9 cellular contexts compared by ENCODE assay signal in genomic region chr1:201828451-201828819, GRCh38. TPM values are rescaled to one million over a fixed set of nuclear protein-coding genes. Genes with fewer than 3 reads are reported as not detected.
A peak's percentile ranks its signal among the peaks of the same experiment; 100 is the strongest.
DNase-seq lines count a peak whose midpoint lies in the region; ATAC-seq and TF ChIP-seq lines count a peak whose summit lies in the region.
"Had no signal": no experiment of that assay in that cellular context is flagged by ENCODE, and none has a peak within 500 bp of the region (broad histone marks: within the 10 kb centered on the region; RNA-seq: fewer than 3 reads in every experiment).

No MANE protein-coding gene starts in this region.

- in situ Hi-C loops in IMR-90 (cut with MboI; ENCODE audit: low sequenced_read_pairs) (no loop called here), astrocyte of the cerebellum (cut with HindIII; ENCODE audit: low sequenced_read_pairs) (no loop called here)

- dilution Hi-C loops in IMR-90 (cut with HindIII; ENCODE audit: low sequenced_read_pairs, unreplicated experiment), result no loop called here

- H4K91ac ChIP-seq in IMR-90 (ENCODE audit: insufficient read depth, low read depth, low read length), result no peak overlapping the region

- H3K27me3 ChIP-seq in IMR-90 (ENCODE audit: control insufficient read depth, insufficient read depth, low read length), result no peaks in the 10 kb centered on the region
- H3K27me3 ChIP-seq: right atrium auricular region had no signal

- no peak overlapping the region for H2AFZ ChIP-seq in IMR-90 (replicated peaks; ENCODE audit: low read length, poor library complexity)

- H3K18ac ChIP-seq in IMR-90 (ENCODE audit: low read depth, low read length), result no peak overlapping the region

- H3K4me3 Mint-ChIP-seq in nephron progenitor cell, result peak overlapping the region; percentile 97

- no peak overlapping the region for H2BK120ac ChIP-seq in IMR-90 (ENCODE audit: low read depth, low read length)

- no peak overlapping the region for H4K5ac ChIP-seq in IMR-90 (ENCODE audit: low read depth, low read length)

- TF ChIP-seq RAD21 in IMR-90 (IDR thresholded peaks at IDR 0.05; ENCODE audit: low read length), result no peak

- TF ChIP-seq POLR2A in IMR-90 (IDR thresholded peaks at IDR 0.05; ENCODE audit: low read depth, low read length) (no peak), lower leg skin (IDR thresholded peaks at IDR 0.05) (no peak)

- H4K8ac ChIP-seq in IMR-90 (ENCODE audit: low read depth in 2 of 2, low read length in 2 of 2), result peak overlapping the region in 1 of 2 experiments; percentile 36; a peak in 1 of 4 replicates

- no peak overlapping the region for H3K4me3 ChIP-seq in IMR-90 (ENCODE audit: insufficient read depth, low read depth, low read length)
- H3K4me3 ChIP-seq in astrocyte of the cerebellum (ENCODE audit: low read depth, low read length), result peak overlapping the region; percentile 99
- H3K4me3 ChIP-seq in lower leg skin (ENCODE audit: low read depth, poor library complexity, severe bottlenecking), result no peak overlapping the region

- H3K9ac ChIP-seq in IMR-90 (ENCODE audit: low read depth, low read length), result peak overlapping the region; percentile 12; the same call in 1 of the 2 replicates

- TF ChIP-seq CTCF in IMR-90 (conservative IDR thresholded peaks at IDR 0.05; ENCODE audit: low read depth, low read length) (no peak), astrocyte of the cerebellum (IDR thresholded peaks at IDR 0.05; ENCODE audit: low read depth, low read length, missing control alignments) (no peak), nephron progenitor cell (IDR thresholded peaks at IDR 0.05) (no peak), lower leg skin (IDR thresholded peaks at IDR 0.05) (no peak)

- 0 out of 2 replicates have a peak, but pooled peaks cover 3% of the 10 kb centered on the region for H3K9me1 ChIP-seq in IMR-90 (ENCODE audit: insufficient read depth, low read length)

- peaks cover 7% of the 10 kb centered on the region for H3K27me3 Mint-ChIP-seq in nephron progenitor cell (ENCODE audit: low read depth, poor library complexity)

- peaks cover 3% of the 10 kb centered on the region for H3K4me1 ChIP-seq in IMR-90 (ENCODE audit: control insufficient read depth, insufficient read depth, low read length)

- H3K27ac Mint-ChIP-seq in nephron progenitor cell, result no peak overlapping the region

- no peak overlapping the region for H2BK5ac ChIP-seq in IMR-90 (ENCODE audit: low read depth, low read length, poor library complexity, severe bottlenecking)

- H3K36me3 Mint-ChIP-seq in nephron progenitor cell (ENCODE audit: low read depth), result peaks cover 4% of the 10 kb centered on the region

- no peak overlapping the region for H2BK20ac ChIP-seq in IMR-90 (ENCODE audit: low read depth, low read length)

- H3K36me3 ChIP-seq in IMR-90 (ENCODE audit: control insufficient read depth, insufficient read depth, low read length), result peaks cover 2% of the 10 kb centered on the region; the same call in 1 of the 2 replicates
- H3K36me3 ChIP-seq: right atrium auricular region had no signal

- CTCF ChIA-PET in IMR-90 (lab: Yijun Ruan, JAX), result interaction anchor here (0.5 to 0.6 kb wide), 2 partner anchors 9 to 31 kb away, joined by 3 to 4 read pairs; no protein-coding TSS in a partner anchor

- peak; percentile 12 for DNase-seq in COLO829 (ENCODE audit: low spot score)
- peak; percentile 35 for DNase-seq in IMR-90
- DNase-seq in astrocyte of the cerebellum (ENCODE audit: low read depth), result no peak
- no peak for DNase-seq in nephron progenitor cell
- no peak for DNase-seq in COLO668 (lab: John Stamatoyannopoulos, UW; ENCODE audit: unreplicated experiment)
- DNase-seq in lower leg skin (ENCODE audit: low spot score in 2 of 2), result no peak

- H3K14ac ChIP-seq in IMR-90 (replicated peaks; ENCODE audit: low read depth, low read length), result 0 out of 2 replicates have a peak overlapping the region, but pooled peaks have one; percentile 14

- H3K4me1 Mint-ChIP-seq in nephron progenitor cell, result peaks cover 74% of the 10 kb centered on the region

- peaks cover 29% of the 10 kb centered on the region; the same call in 1 of the 2 replicates for H4K20me1 ChIP-seq in IMR-90 (ENCODE audit: insufficient read depth, low read length)

- H3K9me3 Mint-ChIP-seq in nephron progenitor cell, result no peaks in the 10 kb centered on the region

- no peak overlapping the region for H3K56ac ChIP-seq in IMR-90 (ENCODE audit: extremely low read depth, insufficient read depth, low read length)

- no peak overlapping the region for H3K4ac ChIP-seq in IMR-90 (ENCODE audit: low read depth, low read length)

- no peak overlapping the region for H2BK15ac ChIP-seq in IMR-90 (ENCODE audit: low read depth, low read length)

- BruUV-seq in IMR-90 (replicated peaks; lab: Mats Ljungman, UMichigan), result no TSS peak

- no peak overlapping the region for H2AK5ac ChIP-seq in IMR-90 (ENCODE audit: low read depth, low read length)

- peaks cover 0 to 61% of the 10 kb centered on the region in 2 experiments for H3K79me1 ChIP-seq in IMR-90 (ENCODE audit: low read depth in 1 of 2, low read length in 2 of 2)

- H3K27ac ChIP-seq in IMR-90 (ENCODE audit: insufficient read depth, low read length), result no peak overlapping the region

- POLR2A ChIA-PET in IMR-90 (lab: Charles Lee; ENCODE audit: unreplicated experiment), result no interaction called here

- intact Hi-C loops in IMR-90 (cut with micrococcal nuclease), result no loop called here
- intact Hi-C loops in lower leg skin (cut with DNase I; ENCODE audit: low total_unique reads), result no loop called here

- no CpG with 5 or more reads among the region's 3 CpGs for WGBS in IMR-90 (ENCODE audit: extremely low coverage in 2 of 2, insufficient read length in 1 of 2), 2 experiments
- WGBS in lower leg skin, 2 donors, result 60 to 71% methylated on average over 3 of the region's 3 CpGs

- no peak overlapping the region for H2AK9ac ChIP-seq in IMR-90 (replicated peaks; ENCODE audit: low read depth, low read length, poor library complexity)

- peak; percentile 3; the same call in 1 of the 2 replicates for ATAC-seq in IMR-90 (ENCODE audit: low read depth)
- no peak for ATAC-seq in GM19463 (IDR thresholded peaks at IDR 0.05; ENCODE audit: unreplicated experiment)
- no peak for ATAC-seq in GM21367 (IDR thresholded peaks at IDR 0.05; ENCODE audit: unreplicated experiment)

- no peak overlapping the region for H3K23ac ChIP-seq in IMR-90 (ENCODE audit: low read depth, low read length)

- no peak overlapping the region; the same call in 1 of the 2 replicates for H3K4me2 ChIP-seq in IMR-90 (ENCODE audit: low read depth, low read length)

- no peaks in the 10 kb centered on the region for H3K9me3 ChIP-seq in IMR-90 (ENCODE audit: control insufficient read depth, insufficient read depth, low read length)
- H3K9me3 ChIP-seq: right atrium auricular region had no signal

TF ChIP-seq in IMR-90, 13 proteins besides CTCF, POLR2A, EP300 and RAD21:
- TF ChIP-seq MXI1 (IDR thresholded peaks at IDR 0.05; ENCODE audit: borderline replicate concordance, low read depth, low read length) (no peak), NFE2L2 (IDR thresholded peaks at IDR 0.05; ENCODE audit: low read depth, low read length) (no peak), RCOR1 (IDR thresholded peaks at IDR 0.05; ENCODE audit: insufficient replicate concordance, low read length) (no peak), FOS (IDR thresholded peaks at IDR 0.05; ENCODE audit: low read depth, low read length) (no peak), MAZ (IDR thresholded peaks at IDR 0.05; ENCODE audit: borderline replicate concordance, low read depth, low read length) (no peak), CEBPB (IDR thresholded peaks at IDR 0.05; ENCODE audit: low read depth, low read length) (no peak), BHLHE40 (IDR thresholded peaks at IDR 0.05; ENCODE audit: low read depth, low read length) (no peak), SMC3 (IDR thresholded peaks at IDR 0.05; ENCODE audit: low read depth, low read length) (no peak), MAFK (IDR thresholded peaks at IDR 0.05; ENCODE audit: low read depth, low read length) (no peak)
- TF ChIP-seq, protein P1, sequence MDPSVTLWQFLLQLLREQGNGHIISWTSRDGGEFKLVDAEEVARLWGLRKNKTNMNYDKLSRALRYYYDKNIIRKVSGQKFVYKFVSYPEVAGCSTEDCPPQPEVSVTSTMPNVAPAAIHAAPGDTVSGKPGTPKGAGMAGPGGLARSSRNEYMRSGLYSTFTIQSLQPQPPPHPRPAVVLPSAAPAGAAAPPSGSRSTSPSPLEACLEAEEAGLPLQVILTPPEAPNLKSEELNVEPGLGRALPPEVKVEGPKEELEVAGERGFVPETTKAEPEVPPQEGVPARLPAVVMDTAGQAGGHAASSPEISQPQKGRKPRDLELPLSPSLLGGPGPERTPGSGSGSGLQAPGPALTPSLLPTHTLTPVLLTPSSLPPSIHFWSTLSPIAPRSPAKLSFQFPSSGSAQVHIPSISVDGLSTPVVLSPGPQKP (IDR thresholded peaks at IDR 0.05; ENCODE audit: borderline replicate concordance, low read depth, low read length), result no peak

RNA-seq across cellular contexts. Expression of gene IPO9, which starts 0.5 kb away (rescaled TPM):
- total RNA-seq in IMR-90 (2012; rRNA removed), result 13.9 and 14.0 TPM in 2 replicates
- polyA plus RNA-seq in IMR-90 (2012; rRNA removed), result 23.4 and 29.6 TPM in 2 replicates
- polyA plus RNA-seq in IMR-90 (2012; cell fraction: cytosol; rRNA removed), result 10.4 and 14.0 TPM in 2 replicates
- polyA plus RNA-seq in IMR-90 (2012; cell fraction: nucleus; rRNA removed; ENCODE audit: low replicate concordance), result 18.1 and 35.9 TPM in 2 replicates
- 10 to 100 TPM; 12.1 to 16.3 (median 15.4) TPM for total RNA-seq in lower leg skin

Comparison
In these comparisons a context has a peak if more than half of its experiments do, and no peak if none do; other contexts are left out.
1. DNase-seq: peak in COLO829 (single experiment) and IMR-90 (single experiment); none in astrocyte of the cerebellum (single experiment), nephron progenitor cell (single experiment), COLO668 (single experiment) and lower leg skin (0 of 2).